ENCODE assay signal across 8 cellular contexts in genomic region chr1:45804671-45804973, GRCh38. TPM values are rescaled to one million over a fixed set of nuclear protein-coding genes. Genes with fewer than 3 reads are reported as not detected.
A peak's percentile ranks its signal among the peaks of the same experiment; 100 is the strongest.
DNase-seq lines count a peak whose midpoint lies in the region; ATAC-seq and TF ChIP-seq lines count a peak whose summit lies in the region.

No MANE protein-coding gene starts in this region.

- peaks cover 33% of the 10 kb centered on the region for H3K36me3 Mint-ChIP-seq in MCF 10A (ENCODE audit: insufficient read depth, unreplicated experiment)

- H3K27ac Mint-ChIP-seq in MCF 10A (ENCODE audit: low read depth, unreplicated experiment), result peak overlapping the region; percentile 17

- H3K9me3 Mint-ChIP-seq in MCF 10A (ENCODE audit: unreplicated experiment), result no peaks in the 10 kb centered on the region

- peak overlapping the region; percentile 72 for H3K9ac ChIP-seq in mucosa of stomach (ENCODE audit: low read length)

- H3K27me3 Mint-ChIP-seq in MCF 10A (ENCODE audit: insufficient read depth, unreplicated experiment), result no peaks in the 10 kb centered on the region

- TF ChIP-seq CTCF in AG09309 (IDR thresholded peaks at IDR 0.05; ENCODE audit: control insufficient read depth, insufficient read depth, low read depth, low read length, missing control alignments) (no peak), MCF 10A (IDR thresholded peaks at IDR 0.05; ENCODE audit: unreplicated experiment) (no peak)

- peak overlapping the region; percentile 93 for H3K4me3 Mint-ChIP-seq in MCF 10A (ENCODE audit: unreplicated experiment)

- DNase-seq in AG09309 (ENCODE audit: low read depth), result no peak
- peak; percentile 35 for DNase-seq in HuH-7 (ENCODE audit: low spot score)
- no peak for DNase-seq in MCF 10A (ENCODE audit: unreplicated experiment)
- DNase-seq in NOMO-1 treated with dmso at 0.1 percent for 144 hours (lab: John Stamatoyannopoulos, UW; ENCODE audit: unreplicated experiment), result no peak

- H3K4me1 ChIP-seq in mucosa of stomach (ENCODE audit: control insufficient read depth, insufficient read depth, low read length), result peaks cover 10% of the 10 kb centered on the region

- H3K36me3 ChIP-seq in mucosa of stomach (ENCODE audit: control insufficient read depth, insufficient read depth, low read length), result no peaks in the 10 kb centered on the region

- intact Hi-C loops in MCF 10A (cut with micrococcal nuclease), result no loop called here

- ATAC-seq in HG03108 (IDR thresholded peaks at IDR 0.05; ENCODE audit: unreplicated experiment), result no peak
- ATAC-seq in HG02840 (IDR thresholded peaks at IDR 0.05; ENCODE audit: low FRiP score, unreplicated experiment), result no peak
- no peak for ATAC-seq in GM18870 (IDR thresholded peaks at IDR 0.05; ENCODE audit: unreplicated experiment)

- CTCF ChIA-PET in MCF 10A (lab: Yijun Ruan, JAX), result interaction anchor here (0.7 to 0.8 kb wide), 2 partner anchors 87 to 500 kb away, joined by 3 to 5 read pairs; no protein-coding TSS in a partner anchor

- no peaks in the 10 kb centered on the region for H3K9me3 ChIP-seq in mucosa of stomach (ENCODE audit: control insufficient read depth, low read length)

- POLR2A ChIA-PET in MCF 10A (lab: Yijun Ruan, JAX), result interaction anchor here (0.5 to 4.3 kb wide), 8 partner anchors 11 to 920 kb away, joined by 3 to 57 read pairs (median 3); partner anchors contain the start of genes GPBP1L1, IPP and TMEM69

- no peaks in the 10 kb centered on the region for H3K27me3 ChIP-seq in mucosa of stomach (ENCODE audit: control insufficient read depth, insufficient read depth, low read length)

- H3K4me3 ChIP-seq in AG09309 (ENCODE audit: control insufficient read depth, low read depth, low read length) (peak overlapping the region; percentile 79), mucosa of stomach (ENCODE audit: low read length) (no peak overlapping the region)

- BruUV-seq in MCF 10A (replicated peaks; lab: Mats Ljungman, UMichigan), result no TSS peak

- peaks cover 31% of the 10 kb centered on the region for H3K4me1 Mint-ChIP-seq in MCF 10A (ENCODE audit: insufficient read depth, unreplicated experiment)

RNA-seq across cellular contexts. Expression of gene MAST2, which starts 1.2 kb away (rescaled TPM):
- total RNA-seq in MCF 10A (2022), result 33.3 and 39.2 TPM in 2 replicates

RNA-seq across cellular contexts. Expression of gene IPP, which starts 54.2 kb away (rescaled TPM):
- 11.6 and 17.6 TPM in 2 replicates for total RNA-seq in MCF 10A (2022)
